In the genomic region with DNA sequence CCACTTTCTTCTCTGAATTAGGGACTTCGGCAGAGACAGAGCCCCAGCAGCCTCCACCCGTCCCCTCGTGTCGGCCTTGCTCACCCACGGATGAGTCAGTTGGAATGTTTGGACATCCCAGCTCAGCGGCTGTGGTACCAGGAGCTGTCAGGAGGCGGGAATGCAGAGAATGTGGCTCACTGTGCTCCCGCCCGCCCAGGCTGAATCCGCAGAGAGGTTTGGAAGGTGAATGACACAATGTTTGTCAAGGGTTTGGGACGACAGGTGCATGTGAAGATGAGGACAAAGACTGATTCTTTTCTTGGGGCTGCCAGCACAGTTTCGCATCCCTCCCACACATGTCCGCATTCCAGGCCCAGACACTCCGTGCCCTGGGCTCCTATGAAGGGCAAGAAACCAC, we compare ENCODE assay signal across 9 cellular contexts. TPM values are rescaled to one million over a fixed set of nuclear protein-coding genes. Genes with fewer than 3 reads are reported as not detected.
A peak's percentile ranks its signal among the peaks of the same experiment; 100 is the strongest.
DNase-seq lines count a peak whose midpoint lies in the region; ATAC-seq and TF ChIP-seq lines count a peak whose summit lies in the region.
"Had no signal": no experiment of that assay in that cellular context is flagged by ENCODE, and none has a peak within 500 bp of the region (broad histone marks: within the 10 kb centered on the region; RNA-seq: fewer than 3 reads in every experiment).

No MANE protein-coding gene starts in this region.

- 27 to 45% methylated on average over 10 to 11 of the region's 14 CpGs for WGBS in mesodermal cell (ENCODE audit: insufficient coverage in 2 of 2), 2 experiments

- no peak overlapping the region for H2AFZ ChIP-seq in OCI-LY7 (ENCODE audit: low read length)

- POLR2A ChIA-PET in OCI-LY7 (lab: Charles Lee): no interaction called here

- no peaks in the 10 kb centered on the region for H3K9me2 ChIP-seq in OCI-LY7 (ENCODE audit: insufficient read depth, low read length)

- H3K27ac Mint-ChIP-seq in HFFc6: peak overlapping the region; percentile 99

- H3K9me3 ChIP-seq in mesodermal cell (ENCODE audit: control insufficient read depth, low read length) (no peaks in the 10 kb centered on the region), OCI-LY7 (ENCODE audit: low read length) (no peaks in the 10 kb centered on the region)

- no peak overlapping the region for H3K4me2 ChIP-seq in OCI-LY7 (ENCODE audit: low read length)

- TF ChIP-seq CTCF in HFFc6 (IDR thresholded peaks at IDR 0.05): peak; percentile 33; the same call in 1 of the 2 replicates
- TF ChIP-seq CTCF in cardiac fibroblast (IDR thresholded peaks at IDR 0.05; ENCODE audit: low read depth, low read length): no peak
- no peak for TF ChIP-seq CTCF in OCI-LY7 (conservative IDR thresholded peaks at IDR 0.05; ENCODE audit: low read length)

- CTCF ChIA-PET in OCI-LY7 (lab: Charles Lee; ENCODE audit: unreplicated experiment): no interaction called here

- ATAC-seq in GM18498 (IDR thresholded peaks at IDR 0.05; ENCODE audit: unreplicated experiment): no peak

- in situ Hi-C loops in KBM-7 (cut with MboI; ENCODE audit: low pct_unique_long_range_greater_than_20kb, low sequenced_read_pairs): no loop called here

- H3K4me3 ChIP-seq in cardiac fibroblast (replicated peaks in 1 of 2; ENCODE audit: low read depth in 2 of 2, low read length in 2 of 2) (no peak overlapping the region), mesodermal cell (ENCODE audit: extremely low read depth, insufficient read depth, low read length, poor library complexity, severe bottlenecking) (no peak overlapping the region), OCI-LY7 (ENCODE audit: low read depth, low read length, poor library complexity, severe bottlenecking) (no peak overlapping the region)

- H3K36me3 Mint-ChIP-seq in HFFc6 (ENCODE audit: low read depth): peaks cover 8% of the 10 kb centered on the region

- H3K4me3 Mint-ChIP-seq in HFFc6: peak overlapping the region; percentile 76

- intact Hi-C loops in OCI-LY7 (cut with micrococcal nuclease; ENCODE audit: unreplicated experiment): no loop called here

- no peaks in the 10 kb centered on the region for H4K20me1 ChIP-seq in OCI-LY7 (ENCODE audit: insufficient read depth, low read length)

- BruUV-seq in OCI-LY7 (replicated peaks; lab: Mats Ljungman, UMichigan): no TSS peak

- no peaks in the 10 kb centered on the region for H3K36me3 ChIP-seq in mesodermal cell (ENCODE audit: control insufficient read depth, insufficient read depth, low read length)
- H3K36me3 ChIP-seq in OCI-LY7 (ENCODE audit: insufficient read depth, low read length): no peaks in the 10 kb centered on the region

- peak overlapping the region; percentile 80 for H3K27ac ChIP-seq in mesodermal cell (ENCODE audit: low read depth, low read length, severe bottlenecking)
- H3K27ac ChIP-seq in OCI-LY7 (ENCODE audit: low read depth, low read length, poor library complexity, severe bottlenecking): no peak overlapping the region

- H3K9me3 Mint-ChIP-seq in HFFc6: peaks cover 7% of the 10 kb centered on the region

- peaks cover 63% of the 10 kb centered on the region for H3K4me1 ChIP-seq in mesodermal cell (ENCODE audit: control insufficient read depth, insufficient read depth, low read length, poor library complexity, severe bottlenecking)
- no peaks in the 10 kb centered on the region for H3K4me1 ChIP-seq in OCI-LY7 (ENCODE audit: insufficient read depth, low read length, poor library complexity, severe bottlenecking)

- peaks cover 3% of the 10 kb centered on the region for H3K27me3 Mint-ChIP-seq in HFFc6 (ENCODE audit: insufficient read depth)

- peaks cover 68% of the 10 kb centered on the region for H3K4me1 Mint-ChIP-seq in HFFc6 (ENCODE audit: low read depth)

- DNase-seq in 8988T: peak; percentile 61
- DNase-seq in HFFc6: peak; percentile 94
- peak; percentile 90 to 98 for DNase-seq in cardiac fibroblast (ENCODE audit: low read depth in 2 of 2)
- DNase-seq in KBM-7: no peak
- no peak for DNase-seq in OCI-LY7 (ENCODE audit: low spot score)
- DNase-seq in NAMALWA (ENCODE audit: low spot score): no peak
- DNase-seq: COR-L47 had no signal

- H3K79me2 ChIP-seq in OCI-LY7 (ENCODE audit: insufficient read depth, low read depth, low read length): no peaks in the 10 kb centered on the region

RNA-seq across cellular contexts. Expression of a gene that starts 39.6 kb away (rescaled TPM):
- total RNA-seq in HFFc6 (2021; fragmentation: NEBNext Ultra II Directional; extraction: Animal tissue kit (Norgen Biotek cat#: 25700)): 1 to 10 TPM in 4 of 6 experiments, under 1 TPM in 2; 0.40 to 2.2 (median 1.1) TPM
- polyA plus RNA-seq in mesodermal cell (2013, experiment 1 of 2): 1.5 TPM
- 0.61 TPM for polyA plus RNA-seq in mesodermal cell (2013, experiment 2 of 2)
- 0.06 TPM in 1 of 2 replicates, not detected in the other for total RNA-seq in OCI-LY7 (2014; rRNA removed; shearing (Covaris generic))
- total RNA-seq in OCI-LY7 (2022): not detected in 2 replicates

RNA-seq across cellular contexts. Expression of a gene that starts 59.7 kb away (rescaled TPM):
- total RNA-seq in HFFc6 (2021; fragmentation: NEBNext Ultra II Directional; extraction: Animal tissue kit (Norgen Biotek cat#: 25700)): not detected
- not detected for polyA plus RNA-seq in mesodermal cell (2013, experiment 1 of 2)
- not detected for polyA plus RNA-seq in mesodermal cell (2013, experiment 2 of 2)
- total RNA-seq in OCI-LY7 (2014; rRNA removed; shearing (Covaris generic)): 0.18 TPM in 1 of 2 replicates, not detected in the other
- total RNA-seq in OCI-LY7 (2022): 0.79 and 0.91 TPM in 2 replicates

Comparison
In these comparisons a context has a peak if more than half of its experiments do, and no peak if none do; other contexts are left out.
1. DNase-seq: peak in 8988T (single experiment), HFFc6 (single experiment) and cardiac fibroblast (2 of 2); none in KBM-7 (single experiment), OCI-LY7 (single experiment) and NAMALWA (single experiment).